In the genomic region with DNA sequence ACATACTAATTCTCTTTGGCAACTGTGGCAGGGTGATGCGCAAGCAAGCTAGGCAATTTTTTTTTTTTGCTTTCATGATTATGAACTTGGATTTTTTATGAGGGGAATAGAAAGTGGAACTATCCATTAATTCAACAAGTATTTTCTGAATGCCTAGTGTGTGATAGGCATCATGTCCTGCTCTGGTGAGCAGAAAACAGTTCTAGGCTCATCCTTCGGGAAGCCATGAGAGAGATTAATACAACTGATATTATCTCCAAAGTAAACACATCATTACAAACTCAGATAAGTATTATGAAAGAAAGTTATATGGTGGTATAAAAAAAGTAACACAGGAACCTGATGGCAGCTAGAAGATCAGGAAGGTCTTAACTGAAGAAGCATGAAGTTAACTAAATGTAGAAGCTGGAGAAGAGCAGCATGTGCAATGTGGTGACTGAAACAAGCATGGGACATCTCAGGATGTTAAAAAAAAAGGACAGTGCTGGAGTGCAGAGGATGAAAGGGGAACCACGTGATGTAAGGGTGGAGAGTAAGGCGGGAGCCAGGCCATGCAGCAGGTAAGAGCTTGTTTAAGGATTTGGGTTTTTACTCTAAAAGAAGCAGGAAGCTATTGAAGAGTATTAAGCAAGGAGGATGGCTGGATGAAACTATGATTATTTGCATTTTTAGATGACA, we compare ENCODE assay signal across 22 cellular contexts.
DNase-seq lines count a peak whose midpoint lies in the region; ATAC-seq and TF ChIP-seq lines count a peak whose summit lies in the region.
"Had no signal": no experiment of that assay in that cellular context is flagged by ENCODE, and none has a peak within 500 bp of the region (broad histone marks: within the 10 kb centered on the region; RNA-seq: fewer than 3 reads in every experiment).

No MANE protein-coding gene starts in this region.

- 82 to 84% methylated on average over 4 of the region's 4 CpGs for WGBS in testis, 2 donors

- peak overlapping the region; percentile 23 for H3K27ac Mint-ChIP-seq in stimulated activated naive CD8-positive, alpha-beta T cell treated with anti-CD3 and anti-CD28 coated beads, Interleukin-15, Interleukin-2, amounts not matched to agents 100 ng/mL and 50 ng/mL, for 24 hours
- H3K27ac Mint-ChIP-seq in central memory CD8-positive, alpha-beta T cell (ENCODE audit: low read depth), result peak overlapping the region; percentile 27
- peak overlapping the region; percentile 31 for H3K27ac Mint-ChIP-seq in nephron progenitor cell
- H3K27ac Mint-ChIP-seq in endothelial cell (ENCODE audit: unreplicated experiment), result no peak overlapping the region
- H3K27ac Mint-ChIP-seq in activated T-helper 1 cell treated with anti-CD3 and anti-CD28 coated beads, Interleukin-12 subunit alpha, Interleukin-12 subunit beta, Interleukin-2, Interleukin-4 antibody, amounts not matched to agents 30 ng/mL and 10 ng/mL and 1 ng/mL, durations not matched to agents 14 hours and 24 hours and 36 hours, result no peak overlapping the region
- H3K27ac Mint-ChIP-seq: activated CD4-positive, alpha-beta T cell treated with anti-CD3 and anti-CD28 coated beads, Interleukin-2, amount 10 ng/mL, durations not matched to agents 7 days and 5 days; CD4-positive, alpha-beta T cell had no signal

- H3K27me3 ChIP-seq in testis, result no peaks in the 10 kb centered on the region
- H3K27me3 ChIP-seq: gastrocnemius medialis, upper lobe of right lung had no signal

- H3K4me1 Mint-ChIP-seq in stimulated activated naive CD8-positive, alpha-beta T cell treated with anti-CD3 and anti-CD28 coated beads, Interleukin-15, Interleukin-2, amounts not matched to agents 100 ng/mL and 50 ng/mL, for 24 hours (ENCODE audit: low read depth), result peaks cover 20% of the 10 kb centered on the region
- peaks cover 28% of the 10 kb centered on the region for H3K4me1 Mint-ChIP-seq in central memory CD8-positive, alpha-beta T cell
- H3K4me1 Mint-ChIP-seq in nephron progenitor cell (peaks cover 37% of the 10 kb centered on the region), endothelial cell (ENCODE audit: unreplicated experiment) (no peaks in the 10 kb centered on the region)
- peaks cover 6% of the 10 kb centered on the region for H3K4me1 Mint-ChIP-seq in activated T-helper 1 cell treated with anti-CD3 and anti-CD28 coated beads, Interleukin-12 subunit alpha, Interleukin-12 subunit beta, Interleukin-2, Interleukin-4 antibody, amounts not matched to agents 30 ng/mL and 10 ng/mL and 1 ng/mL, durations not matched to agents 14 hours and 24 hours and 36 hours (ENCODE audit: low read depth)
- H3K4me1 Mint-ChIP-seq: activated CD4-positive, alpha-beta T cell treated with anti-CD3 and anti-CD28 coated beads, Interleukin-2, amount 10 ng/mL, durations not matched to agents 7 days and 5 days had no signal

- no peak for TF ChIP-seq CTCF in nephron progenitor cell (IDR thresholded peaks at IDR 0.05)
- no peak for TF ChIP-seq CTCF in testis (IDR thresholded peaks at IDR 0.05)
- no peak for TF ChIP-seq CTCF in endothelial cell (IDR thresholded peaks at IDR 0.05; ENCODE audit: unreplicated experiment)

- H3K36me3 ChIP-seq in testis (ENCODE audit: low read depth, missing control alignments), result no peaks in the 10 kb centered on the region
- H3K36me3 ChIP-seq: gastrocnemius medialis had no signal

- no peaks in the 10 kb centered on the region for H3K27me3 Mint-ChIP-seq in stimulated activated naive CD8-positive, alpha-beta T cell treated with anti-CD3 and anti-CD28 coated beads, Interleukin-15, Interleukin-2, amounts not matched to agents 100 ng/mL and 50 ng/mL, for 24 hours
- H3K27me3 Mint-ChIP-seq in central memory CD8-positive, alpha-beta T cell, result no peaks in the 10 kb centered on the region
- H3K27me3 Mint-ChIP-seq in nephron progenitor cell (ENCODE audit: low read depth, poor library complexity) (no peaks in the 10 kb centered on the region), endothelial cell (ENCODE audit: unreplicated experiment) (peaks cover 2% of the 10 kb centered on the region)
- H3K27me3 Mint-ChIP-seq in activated T-helper 1 cell treated with anti-CD3 and anti-CD28 coated beads, Interleukin-12 subunit alpha, Interleukin-12 subunit beta, Interleukin-2, Interleukin-4 antibody, amounts not matched to agents 30 ng/mL and 10 ng/mL and 1 ng/mL, durations not matched to agents 14 hours and 24 hours and 36 hours (ENCODE audit: insufficient read depth), result peaks cover 4% of the 10 kb centered on the region
- H3K27me3 Mint-ChIP-seq: CD4-positive, alpha-beta T cell had no signal

- H3K4me3 ChIP-seq in testis, result no peak overlapping the region
- H3K4me3 ChIP-seq: A549, coronary artery, gastrocnemius medialis, mucosa of descending colon, upper lobe of right lung had no signal

- no peaks in the 10 kb centered on the region for H3K9me3 ChIP-seq in testis
- H3K9me3 ChIP-seq: A549, gastrocnemius medialis, mucosa of descending colon, upper lobe of right lung had no signal

- no peak for ATAC-seq in stimulated activated naive CD8-positive, alpha-beta T cell treated with anti-CD3 and anti-CD28 coated beads, Interleukin-15, Interleukin-2, amounts not matched to agents 100 U/mL and 50 U/mL, for 24 hours
- no peak for ATAC-seq in central memory CD8-positive, alpha-beta T cell (replicated peaks; ENCODE audit: extremely low read depth, poor library complexity, severe bottlenecking)
- ATAC-seq: A549, gastrocnemius medialis, mucosa of descending colon, upper lobe of right lung had no signal

- no peak for DNase-seq in stimulated activated naive CD8-positive, alpha-beta T cell treated with anti-CD3 and anti-CD28 coated beads, Interleukin-15, Interleukin-2, amounts not matched to agents 100 U/mL and 50 U/mL, for 24 hours
- DNase-seq in central memory CD8-positive, alpha-beta T cell (ENCODE audit: low spot score in 2 of 2), result no peak
- DNase-seq in nephron progenitor cell, result no peak
- no peak for DNase-seq in testis
- DNase-seq in HCEC 1CT, result no peak
- no peak for DNase-seq in endothelial cell (ENCODE audit: low spot score)
- no peak for DNase-seq in activated T-helper 1 cell treated with anti-CD3 and anti-CD28 coated beads, Interleukin-12 subunit alpha, Interleukin-12 subunit beta, Interleukin-2, Interleukin-4 antibody, amounts not matched to agents 30 ng/mL and 10 ng/mL and 1 ng/mL, durations not matched to agents 14 hours and 24 hours and 36 hours (ENCODE audit: low spot score)
- DNase-seq: activated CD4-positive, alpha-beta T cell treated with anti-CD3 and anti-CD28 coated beads, Interleukin-2, amount 10 ng/mL, durations not matched to agents 7 days and 5 days; activated naive CD4-positive, alpha-beta T cell treated with Interleukin-2 at 50 U/mL for 16 hours; CD4-positive, alpha-beta T cell; gastrocnemius medialis; mucosa of descending colon; NCI-H1694 treated with DMSO at 0.1 percent for 48 hours; NCI-H446; NK-92 treated with Interleukin-12 subunit alpha and Interleukin-12 subunit beta, amount 100 ng/mL, for 24 hours; posterior cingulate gyrus; stimulated activated naive CD4-positive, alpha-beta T cell; SW 1271; upper lobe of right lung had no signal

- H3K4me1 ChIP-seq in testis, result peaks cover 29% of the 10 kb centered on the region
- H3K4me1 ChIP-seq: A549 had no signal

- H3K9me3 Mint-ChIP-seq in stimulated activated naive CD8-positive, alpha-beta T cell treated with anti-CD3 and anti-CD28 coated beads, Interleukin-15, Interleukin-2, amounts not matched to agents 100 ng/mL and 50 ng/mL, for 24 hours, result peaks cover 4% of the 10 kb centered on the region
- H3K9me3 Mint-ChIP-seq in central memory CD8-positive, alpha-beta T cell, result no peaks in the 10 kb centered on the region
- no peaks in the 10 kb centered on the region for H3K9me3 Mint-ChIP-seq in nephron progenitor cell
- H3K9me3 Mint-ChIP-seq in endothelial cell (ENCODE audit: unreplicated experiment), result no peaks in the 10 kb centered on the region
- no peaks in the 10 kb centered on the region for H3K9me3 Mint-ChIP-seq in activated T-helper 1 cell treated with anti-CD3 and anti-CD28 coated beads, Interleukin-12 subunit alpha, Interleukin-12 subunit beta, Interleukin-2, Interleukin-4 antibody, amounts not matched to agents 30 ng/mL and 10 ng/mL and 1 ng/mL, durations not matched to agents 14 hours and 24 hours and 36 hours
- H3K9me3 Mint-ChIP-seq: CD4-positive, alpha-beta T cell had no signal

- H3K4me3 Mint-ChIP-seq in stimulated activated naive CD8-positive, alpha-beta T cell treated with anti-CD3 and anti-CD28 coated beads, Interleukin-15, Interleukin-2, amounts not matched to agents 100 ng/mL and 50 ng/mL, for 24 hours, result no peak overlapping the region
- H3K4me3 Mint-ChIP-seq in central memory CD8-positive, alpha-beta T cell, result no peak overlapping the region
- H3K4me3 Mint-ChIP-seq in nephron progenitor cell (no peak overlapping the region), endothelial cell (ENCODE audit: unreplicated experiment) (no peak overlapping the region)
- no peak overlapping the region for H3K4me3 Mint-ChIP-seq in activated T-helper 1 cell treated with anti-CD3 and anti-CD28 coated beads, Interleukin-12 subunit alpha, Interleukin-12 subunit beta, Interleukin-2, Interleukin-4 antibody, amounts not matched to agents 30 ng/mL and 10 ng/mL and 1 ng/mL, durations not matched to agents 14 hours and 24 hours and 36 hours
- H3K4me3 Mint-ChIP-seq: activated CD4-positive, alpha-beta T cell treated with anti-CD3 and anti-CD28 coated beads, Interleukin-2, amount 10 ng/mL, durations not matched to agents 7 days and 5 days; CD4-positive, alpha-beta T cell had no signal

- intact Hi-C loops in testis (cut with DNase I; ENCODE audit: low total_unique reads), result no loop called here
- intact Hi-C loops in activated T-helper 1 cell treated with anti-CD3 and anti-CD28 coated beads, Interleukin-12 subunit alpha, Interleukin-12 subunit beta, Interleukin-2, Interleukin-4 antibody, amounts not matched to agents 30 ng/mL and 10 ng/mL and 1 ng/mL, durations not matched to agents 14 hours and 24 hours and 36 hours (cut with micrococcal nuclease), result no loop called here

- peaks cover 58% of the 10 kb centered on the region for H3K36me3 Mint-ChIP-seq in stimulated activated naive CD8-positive, alpha-beta T cell treated with anti-CD3 and anti-CD28 coated beads, Interleukin-15, Interleukin-2, amounts not matched to agents 100 ng/mL and 50 ng/mL, for 24 hours (ENCODE audit: low read depth)
- peaks cover 47% of the 10 kb centered on the region for H3K36me3 Mint-ChIP-seq in central memory CD8-positive, alpha-beta T cell (ENCODE audit: insufficient read depth)
- peaks cover 67% of the 10 kb centered on the region for H3K36me3 Mint-ChIP-seq in nephron progenitor cell (ENCODE audit: low read depth)
- H3K36me3 Mint-ChIP-seq in endothelial cell (ENCODE audit: low read depth, unreplicated experiment), result peaks cover 37% of the 10 kb centered on the region
- H3K36me3 Mint-ChIP-seq in activated T-helper 1 cell treated with anti-CD3 and anti-CD28 coated beads, Interleukin-12 subunit alpha, Interleukin-12 subunit beta, Interleukin-2, Interleukin-4 antibody, amounts not matched to agents 30 ng/mL and 10 ng/mL and 1 ng/mL, durations not matched to agents 14 hours and 24 hours and 36 hours (ENCODE audit: low read depth), result peaks cover 9% of the 10 kb centered on the region

- peak overlapping the region; percentile 31 to 64 for H3K27ac ChIP-seq in testis
- H3K27ac ChIP-seq: A549, coronary artery, upper lobe of right lung had no signal

- no peak for TF ChIP-seq POLR2A in testis (IDR thresholded peaks at IDR 0.05)

Comparison
In these comparisons a context has a peak if more than half of its experiments do, and no peak if none do; other contexts are left out.
1. H3K27ac Mint-ChIP-seq: peak in stimulated activated naive CD8-positive, alpha-beta T cell treated with anti-CD3 and anti-CD28 coated beads, Interleukin-15, Interleukin-2, amounts not matched to agents 100 ng/mL and 50 ng/mL, for 24 hours (single experiment), central memory CD8-positive, alpha-beta T cell (single experiment) and nephron progenitor cell (single experiment); none in endothelial cell (single experiment) and activated T-helper 1 cell treated with anti-CD3 and anti-CD28 coated beads, Interleukin-12 subunit alpha, Interleukin-12 subunit beta, Interleukin-2, Interleukin-4 antibody, amounts not matched to agents 30 ng/mL and 10 ng/mL and 1 ng/mL, durations not matched to agents 14 hours and 24 hours and 36 hours (single experiment).